Comparison of ENCODE assay signal across 21 cellular contexts in genomic region chr10:19872504-19873271, GRCh38. TPM values are rescaled to one million over a fixed set of nuclear protein-coding genes. Genes with fewer than 3 reads are reported as not detected.
A peak's percentile ranks its signal among the peaks of the same experiment; 100 is the strongest.
DNase-seq lines count a peak whose midpoint lies in the region; ATAC-seq and TF ChIP-seq lines count a peak whose summit lies in the region.
"Had no signal": no experiment of that assay in that cellular context is flagged by ENCODE, and none has a peak within 500 bp of the region (broad histone marks: within the 10 kb centered on the region; RNA-seq: fewer than 3 reads in every experiment).

No MANE protein-coding gene starts in this region.

- no peak overlapping the region for H4K5ac ChIP-seq in H9 (ENCODE audit: insufficient read length, low read depth, low read length)

- H2AK5ac ChIP-seq in H9 (ENCODE audit: insufficient read length, low read length), result no peak overlapping the region

- H3K23me2 ChIP-seq in H9 (ENCODE audit: insufficient read length, low read depth, low read length, poor library complexity, severe bottlenecking), result no peaks in the 10 kb centered on the region

- H3K27me3 ChIP-seq in H9 (ENCODE audit: insufficient read depth, low read length) (no peaks in the 10 kb centered on the region), gastrocnemius medialis (no peaks in the 10 kb centered on the region)
- H3K27me3 ChIP-seq: BLaER1 had no signal

- no peak overlapping the region for H3K18ac ChIP-seq in H9 (ENCODE audit: insufficient read length, low read depth, low read length)

- no peak overlapping the region for H3K27ac ChIP-seq in H9 (ENCODE audit: insufficient read length, low read depth, low read length)
- H3K27ac ChIP-seq in gastrocnemius medialis, result peak overlapping the region in 3 of 4 donors; percentile 7 to 43 (median 8)
- H3K27ac ChIP-seq: BLaER1 had no signal

- H2BK20ac ChIP-seq in H9 (ENCODE audit: low read depth, low read length, poor library complexity, severe bottlenecking), result no peak overlapping the region

- no peak overlapping the region for H2BK120ac ChIP-seq in H9 (ENCODE audit: low read depth, low read length, poor library complexity, severe bottlenecking)

- H3K79me1 ChIP-seq in H9 (ENCODE audit: insufficient read depth, low read depth, low read length, poor library complexity, severe bottlenecking), result no peaks in the 10 kb centered on the region

- no peak overlapping the region for H3K9ac ChIP-seq in H9 (ENCODE audit: extremely low read depth, insufficient read length, low read length)
- H3K9ac ChIP-seq: BLaER1 had no signal

- H3T11ph ChIP-seq in H9 (ENCODE audit: low read length), result no peak overlapping the region

- H3K27me3 Mint-ChIP-seq in H9 (ENCODE audit: low read depth), result no peaks in the 10 kb centered on the region
- no peaks in the 10 kb centered on the region for H3K27me3 Mint-ChIP-seq in HFFc6 (ENCODE audit: insufficient read depth)
- H3K27me3 Mint-ChIP-seq: CD4-positive, alpha-beta memory T cell had no signal

- no peak overlapping the region for H3K4ac ChIP-seq in H9 (ENCODE audit: low read depth, low read length)

- peaks cover 3% of the 10 kb centered on the region; the same call in 1 of the 2 replicates for H3K4me1 ChIP-seq in H9 (ENCODE audit: insufficient read depth, low read length)
- H3K4me1 ChIP-seq in gastrocnemius medialis, result peaks cover 0 to 15% of the 10 kb centered on the region in 2 donors
- H3K4me1 ChIP-seq: BLaER1 had no signal

- peaks cover 1% of the 10 kb centered on the region; the same call in 1 of the 2 replicates for H3K79me2 ChIP-seq in H9 (ENCODE audit: insufficient read depth, low read length)

- no peak overlapping the region for H2AFZ ChIP-seq in H9 (ENCODE audit: low read length)

- WGBS in H9 (ENCODE audit: extremely low coverage, insufficient read length, low lambda C conversion rate), result no CpG with 5 or more reads among the region's 11 CpGs

- H3K36me3 ChIP-seq in gastrocnemius medialis, result no peaks in the 10 kb centered on the region
- H3K36me3 ChIP-seq: BLaER1 had no signal

- in situ Hi-C loops in gastrocnemius medialis (cut with MboI; ENCODE audit: low sequenced_read_pairs in 4 of 4), result no loop called here

- no peak overlapping the region for H2BK15ac ChIP-seq in H9 (ENCODE audit: low read depth, low read length)

- H3K4me1 Mint-ChIP-seq in H9 (peaks cover 11 to 18% of the 10 kb centered on the region in 2 experiments), HFFc6 (ENCODE audit: low read depth) (no peaks in the 10 kb centered on the region)
- H3K4me1 Mint-ChIP-seq: CD4-positive, alpha-beta memory T cell had no signal

- no peak overlapping the region for H3K14ac ChIP-seq in H9 (ENCODE audit: insufficient read depth, low read length)

- H2BK12ac ChIP-seq in H9 (ENCODE audit: insufficient read length, low read depth, low read length), result no peak overlapping the region

- H3K23ac ChIP-seq in H9 (ENCODE audit: insufficient read length, low read depth, low read length), result no peak overlapping the region

- H4K8ac ChIP-seq in H9 (replicated peaks; ENCODE audit: insufficient read length, low read depth, low read length), result no peak overlapping the region

- H2BK5ac ChIP-seq in H9 (ENCODE audit: insufficient read length, low read length), result no peak overlapping the region

- no peak for DNase-seq in H9
- peak; percentile 70 for DNase-seq in choroid plexus epithelial cell (ENCODE audit: low read depth)
- no peak for DNase-seq in left lobe of liver (ENCODE audit: low spot score)
- DNase-seq in gastrocnemius medialis, result peak in 1 of 2 donors; percentile 13
- no peak for DNase-seq in HFFc6
- no peak for DNase-seq in stimulated activated CD4-positive, alpha-beta T cell treated with anti-CD3 and anti-CD28 coated beads, Interleukin-2, amount 100 ng/mL, for 48 hours
- no peak for DNase-seq in activated T-cell treated with anti-CD3 and anti-CD28 coated beads, Interleukin-2, amount 50 U/mL, for 1 hour
- DNase-seq in NCI-H2227 (lab: John Stamatoyannopoulos, UW; ENCODE audit: unreplicated experiment), result no peak
- DNase-seq: CD4-positive, alpha-beta memory T cell; DMS153; GDM1; HCEC 1CT; KBM-7; NCI-H1105; NCI-H1694; NCI-H510A; NCI-H748 treated with DMSO at 0.1 percent for 48 hours; NK-92 treated with Interleukin-12 subunit alpha and Interleukin-12 subunit beta, amount 100 ng/mL, for 24 hours; SHP77 treated with DMSO at 0.1 percent for 48 hours had no signal

- H3K9me3 ChIP-seq in H9 (ENCODE audit: control insufficient read depth, low read depth, low read length) (no peaks in the 10 kb centered on the region), gastrocnemius medialis (no peaks in the 10 kb centered on the region)
- H3K9me3 ChIP-seq: BLaER1 had no signal

- H3K27ac Mint-ChIP-seq in H9 (peak overlapping the region in 2 of 3 experiments; percentile 31 to 80; a peak in 3 of 7 replicates), HFFc6 (no peak overlapping the region)
- H3K27ac Mint-ChIP-seq: CD4-positive, alpha-beta memory T cell had no signal

- H3K36me3 Mint-ChIP-seq in H9 (ENCODE audit: insufficient read depth in 1 of 3, low read depth in 3 of 3), result peaks cover 3 to 8% (median 5%) of the 10 kb centered on the region in 3 experiments; a peak in 4 of 7 replicates
- H3K36me3 Mint-ChIP-seq in HFFc6 (ENCODE audit: low read depth), result no peaks in the 10 kb centered on the region
- H3K36me3 Mint-ChIP-seq: CD4-positive, alpha-beta memory T cell had no signal

- H3K4me3 Mint-ChIP-seq in H9 (no peak overlapping the region), HFFc6 (no peak overlapping the region)
- H3K4me3 Mint-ChIP-seq: CD4-positive, alpha-beta memory T cell had no signal

- TF ChIP-seq CTCF in H9 (conservative IDR thresholded peaks at IDR 0.05) (no peak), choroid plexus epithelial cell (conservative IDR thresholded peaks at IDR 0.05; ENCODE audit: low read depth, low read length) (no peak), gastrocnemius medialis (IDR thresholded peaks at IDR 0.05 in 4 of 5, conservative IDR thresholded peaks at IDR 0.05 in 1 of 5) (no peak), HFFc6 (IDR thresholded peaks at IDR 0.05) (no peak)

- no peaks in the 10 kb centered on the region for H4K20me1 ChIP-seq in H9 (ENCODE audit: control insufficient read depth, insufficient read depth, insufficient read length)
- H4K20me1 ChIP-seq: BLaER1 had no signal

- H3K4me3 ChIP-seq in choroid plexus epithelial cell (ENCODE audit: low read depth, low read length) (no peak overlapping the region), gastrocnemius medialis (no peak overlapping the region)
- H3K4me3 ChIP-seq: BLaER1, GM12878 had no signal

- H3K9me3 Mint-ChIP-seq in H9 (no peaks in the 10 kb centered on the region), HFFc6 (peaks cover 45% of the 10 kb centered on the region)

- no peak overlapping the region for H4K91ac ChIP-seq in H9 (ENCODE audit: insufficient read length, low read depth, low read length)

- no peak for TF ChIP-seq POLR2A in gastrocnemius medialis (IDR thresholded peaks at IDR 0.05)

- no peak overlapping the region for H3K56ac ChIP-seq in H9 (ENCODE audit: insufficient read length, low read depth, low read length)

- no peak overlapping the region for H3K4me2 ChIP-seq in H9 (ENCODE audit: insufficient read depth, insufficient read length, low read length)
- H3K4me2 ChIP-seq: BLaER1 had no signal

- intact Hi-C loops in gastrocnemius medialis (cut with DNase I; ENCODE audit: low total_unique reads), result no loop called here

- peak; percentile 87 for ATAC-seq in left lobe of liver
- ATAC-seq in gastrocnemius medialis, result peak; percentile 47 to 52
- ATAC-seq: GM12878 had no signal

RNA-seq across cellular contexts. Expression of gene PLXDC2, which starts 56.5 kb away (rescaled TPM):
- total RNA-seq in H9 (2021) (34.1 and 38.7 TPM in 2 replicates), left lobe of liver (5.0 TPM), gastrocnemius medialis (10 to 100 TPM; 13.9 to 19.6 (median 15.0) TPM)
- total RNA-seq in HFFc6 (2021; fragmentation: NEBNext Ultra II Directional; extraction: Animal tissue kit (Norgen Biotek cat#: 25700)), result 1 to 10 TPM in 2 of 6 experiments, under 1 TPM in 4; 0.17 to 2.3 (median 0.36) TPM
